8 cellular contexts compared by ENCODE assay signal in the genomic region with DNA sequence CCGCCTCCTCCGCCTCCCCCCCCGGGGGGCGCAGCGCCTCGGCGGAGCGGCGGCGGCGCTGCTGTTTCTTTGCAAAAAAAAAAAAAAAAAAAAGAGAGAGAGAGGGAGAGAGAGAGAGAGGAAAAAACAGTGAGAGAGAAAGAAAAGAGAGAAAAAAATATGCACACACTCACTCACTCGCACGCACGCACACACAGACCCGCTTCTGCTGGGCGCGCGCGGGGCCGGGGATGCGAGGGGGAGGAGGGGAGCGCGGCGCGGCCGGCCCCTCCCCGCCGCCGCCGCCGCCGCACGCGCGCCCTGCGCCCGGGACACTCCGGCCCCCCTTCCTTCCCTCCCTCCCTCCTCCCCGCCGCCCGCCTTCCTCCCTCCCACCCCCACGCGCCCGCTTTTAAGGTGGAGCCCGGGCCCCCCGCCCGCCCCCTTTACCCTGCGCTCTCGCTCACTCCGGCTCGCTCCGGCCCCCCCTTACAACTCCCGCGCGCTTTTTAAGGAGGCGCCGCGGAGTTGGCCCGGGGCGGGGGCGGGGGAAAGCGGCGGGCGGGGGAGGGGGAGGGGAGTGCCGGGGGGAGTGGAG. TPM values are rescaled to one million over a fixed set of nuclear protein-coding genes. Genes with fewer than 3 reads are reported as not detected.
DNase-seq lines count a peak whose midpoint lies in the region; ATAC-seq and TF ChIP-seq lines count a peak whose summit lies in the region.

SAMD1 (minus strand) TSS at position 243 of the 577 bp plus-strand sequence.

- TF ChIP-seq CTCF in coronary artery (IDR thresholded peaks at IDR 0.05): no peak

- DNase-seq in NCI-H1417 (lab: John Stamatoyannopoulos, UW) (peak; percentile 66 to 94 (median 92)), NCI-H1417 treated with DMSO at 0.1 percent for 48 hours (lab: John Stamatoyannopoulos, UW) (no peak), NCI-H446 treated with DMSO at 0.1 percent for 48 hours (lab: John Stamatoyannopoulos, UW) (peak; percentile 69), coronary artery (ENCODE audit: low spot score) (peak; percentile 91), left lobe of liver (ENCODE audit: low spot score) (peak; percentile 90)
- peak; percentile 89 to 93 for DNase-seq in activated CD4-positive, alpha-beta T cell treated with anti-CD3 and anti-CD28 coated beads for 4 hours
- peak; percentile 57 to 83 (median 80) for DNase-seq in stimulated activated CD4-positive, alpha-beta T cell treated with anti-CD3 and anti-CD28 coated beads, Interleukin-1b, Interleukin-23, amount 100 ng/mL, for 24 hours (ENCODE audit: low read depth in 4 of 4, low spot score in 1 of 4)

- peak within 1 kb of the TSS; percentile 86 for H3K4me3 ChIP-seq in coronary artery

- ATAC-seq in HG03039 (IDR thresholded peaks at IDR 0.05; ENCODE audit: unreplicated experiment) (peak; percentile 29), left lobe of liver (peak; percentile 72)

- peak within 1 kb of the TSS; percentile 97 to 98 for H3K27ac ChIP-seq in coronary artery

RNA-seq across cellular contexts. Expression of gene SAMD1, which starts in this region (rescaled TPM):
- 19.1 TPM for total RNA-seq in left lobe of liver
